22 cellular contexts compared by ENCODE assay signal in the genomic region with DNA sequence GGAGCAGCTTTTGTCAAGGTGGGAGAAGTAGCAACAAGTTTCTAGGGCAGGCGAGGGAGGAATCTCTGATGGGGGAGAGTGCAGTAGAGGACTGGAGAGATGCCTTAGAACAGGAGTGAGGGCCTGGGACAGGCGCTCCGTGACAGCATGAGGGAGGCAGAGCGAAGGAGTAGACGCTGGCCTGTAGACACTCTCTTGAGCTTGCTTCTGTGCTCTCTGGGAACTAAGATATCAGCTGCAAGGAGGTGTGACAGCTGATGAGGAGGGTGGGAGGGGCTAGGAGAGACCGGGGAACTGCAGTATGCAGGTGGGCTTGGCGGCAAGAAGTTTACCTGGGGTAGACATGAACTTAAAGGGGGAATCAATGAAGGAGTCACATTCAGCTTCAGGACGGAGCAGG. TPM values are rescaled to one million over a fixed set of nuclear protein-coding genes. Genes with fewer than 3 reads are reported as not detected.
DNase-seq lines count a peak whose midpoint lies in the region; ATAC-seq and TF ChIP-seq lines count a peak whose summit lies in the region.
"Had no signal": no experiment of that assay in that cellular context is flagged by ENCODE, and none has a peak within 500 bp of the region (broad histone marks: within the 10 kb centered on the region; RNA-seq: fewer than 3 reads in every experiment).

No MANE protein-coding gene starts in this region.

- intact Hi-C loops in gastrocnemius medialis (cut with DNase I; ENCODE audit: low total_unique reads): no loop called here

- peaks cover 63% of the 10 kb centered on the region for H3K4me1 Mint-ChIP-seq in T-helper 17 cell
- H3K4me1 Mint-ChIP-seq in endodermal cell: peaks cover 19% of the 10 kb centered on the region

- in situ Hi-C loops in gastrocnemius medialis (cut with MboI; ENCODE audit: low sequenced_read_pairs in 4 of 4): loop anchor here in 1 of 4 donors (25.0 kb wide), 1 partner anchor 100 kb away; the partner anchor contains the start of genes HCFC1 and TMEM187

- H3K27me3 ChIP-seq in endodermal cell (ENCODE audit: control insufficient read depth, insufficient read depth, low read length, poor library complexity, severe bottlenecking) (no peaks in the 10 kb centered on the region), gastrocnemius medialis (no peaks in the 10 kb centered on the region)
- H3K27me3 ChIP-seq: neural progenitor cell had no signal

- TF ChIP-seq POLR2A in gastrocnemius medialis (IDR thresholded peaks at IDR 0.05): no peak

- H3K9me3 ChIP-seq in T-helper 17 cell (ENCODE audit: control insufficient read depth, low read length, poor library complexity, severe bottlenecking) (no peaks in the 10 kb centered on the region), endodermal cell (ENCODE audit: control insufficient read depth, low read length) (no peaks in the 10 kb centered on the region), gastrocnemius medialis (no peaks in the 10 kb centered on the region)
- H3K9me3 ChIP-seq: heart left ventricle, prostate gland had no signal

- H3K4me1 ChIP-seq in endodermal cell (ENCODE audit: control insufficient read depth, insufficient read depth, low read length) (no peaks in the 10 kb centered on the region), gastrocnemius medialis (peaks cover 60 to 69% of the 10 kb centered on the region in 2 donors)
- H3K4me1 ChIP-seq: neural progenitor cell, prostate gland had no signal

- H3K27ac ChIP-seq in endodermal cell (ENCODE audit: low read depth, low read length) (no peak overlapping the region), gastrocnemius medialis (peak overlapping the region in 3 of 4 donors; percentile 54 to 61 (median 59))
- H3K27ac ChIP-seq: C4-2B, KMS-11, neural progenitor cell, WERI-Rb-1 had no signal

- H3K4me3 ChIP-seq in endodermal cell (ENCODE audit: low read length) (no peak overlapping the region), gastrocnemius medialis (no peak overlapping the region)
- H3K4me3 ChIP-seq: heart left ventricle, neural progenitor cell, prostate gland had no signal

- peaks cover 0 to 8% of the 10 kb centered on the region in 2 donors for H3K36me3 Mint-ChIP-seq in activated naive CD4-positive, alpha-beta T cell treated with anti-CD3 and anti-CD28 coated beads, Interleukin-2, amount 50 U/mL, for 72 hours
- H3K36me3 Mint-ChIP-seq in T-helper 17 cell (ENCODE audit: low read depth) (peaks cover 3% of the 10 kb centered on the region), endodermal cell (ENCODE audit: low read depth) (peaks cover 3% of the 10 kb centered on the region)

- peak overlapping the region; percentile 60 to 87 for H3K27ac Mint-ChIP-seq in activated naive CD4-positive, alpha-beta T cell treated with anti-CD3 and anti-CD28 coated beads, Interleukin-2, amount 50 U/mL, for 72 hours
- H3K27ac Mint-ChIP-seq in T-helper 17 cell (peak overlapping the region; percentile 86), endodermal cell (peak overlapping the region; percentile 2)
- H3K27ac Mint-ChIP-seq: T-helper 2 cell treated with Interferon-gamma antibody and Interleukin-4, amounts not matched to agents 5 μg/mL and 100 μg/mL, for 36 hours had no signal

- H3K4me3 Mint-ChIP-seq in T-helper 17 cell (peak overlapping the region; percentile 69), endodermal cell (no peak overlapping the region)
- H3K4me3 Mint-ChIP-seq: neural progenitor cell; T-helper 2 cell treated with Interferon-gamma antibody and Interleukin-4, amounts not matched to agents 5 μg/mL and 100 μg/mL, for 36 hours had no signal

- H3K27me3 Mint-ChIP-seq in T-helper 17 cell: no peaks in the 10 kb centered on the region
- no peaks in the 10 kb centered on the region for H3K27me3 Mint-ChIP-seq in endodermal cell (ENCODE audit: insufficient read depth)

- TF ChIP-seq CTCF in endodermal cell (conservative IDR thresholded peaks at IDR 0.05) (no peak), gastrocnemius medialis (IDR thresholded peaks at IDR 0.05 in 4 of 5, conservative IDR thresholded peaks at IDR 0.05 in 1 of 5) (no peak)

- H3K36me3 ChIP-seq in endodermal cell (ENCODE audit: control insufficient read depth, insufficient read depth, low read length) (peaks cover 9% of the 10 kb centered on the region), gastrocnemius medialis (no peaks in the 10 kb centered on the region)
- H3K36me3 ChIP-seq: neural progenitor cell, prostate gland had no signal

- no peak overlapping the region for H3K9ac ChIP-seq in endodermal cell (ENCODE audit: extremely low read depth, low read length, poor library complexity, severe bottlenecking)
- H3K9ac ChIP-seq: KMS-11, neural progenitor cell had no signal

- ATAC-seq in activated naive CD4-positive, alpha-beta T cell treated with anti-CD3 and anti-CD28 coated beads, Interleukin-2, amount 50 U/mL, for 72 hours: no peak
- no peak for ATAC-seq in T-helper 17 cell
- no peak for ATAC-seq in gastrocnemius medialis

- no peak for DNase-seq in activated naive CD4-positive, alpha-beta T cell treated with anti-CD3 and anti-CD28 coated beads, Interleukin-2, amount 50 U/mL, for 72 hours (ENCODE audit: low spot score in 2 of 2)
- DNase-seq in activated naive CD4-positive, alpha-beta T cell (lab: John Stamatoyannopoulos, UW): no peak
- DNase-seq in T-helper 17 cell (no peak), endodermal cell (no peak), gastrocnemius medialis (no peak), HT-29 (ENCODE audit: low spot score) (no peak), EL (no peak), HPDE6-E6E7 (ENCODE audit: extremely low spot score) (no peak)
- DNase-seq: activated CD4-positive, alpha-beta T cell treated with anti-CD3 and anti-CD28 coated beads, Interleukin-2, amount 50 U/mL, for 4 hours; activated T-cell treated with anti-CD3 and anti-CD28 coated beads, Interleukin-2, amount 50 U/mL, for 1 hour; DMS53; H7; heart left ventricle; midbrain; NCI-H69; RPMI8226; WERI-Rb-1 had no signal

- 82 to 100% methylated on average over 1 to 8 of the region's 8 CpGs for WGBS in endodermal cell (ENCODE audit: insufficient coverage in 1 of 2, insufficient read length in 1 of 2), 2 experiments

- no peaks in the 10 kb centered on the region for H3K9me3 Mint-ChIP-seq in activated naive CD4-positive, alpha-beta T cell treated with anti-CD3 and anti-CD28 coated beads, Interleukin-2, amount 50 U/mL, for 72 hours
- peaks cover 57% of the 10 kb centered on the region for H3K9me3 Mint-ChIP-seq in endodermal cell
- H3K9me3 Mint-ChIP-seq: T-helper 2 cell treated with Interferon-gamma antibody and Interleukin-4, amounts not matched to agents 5 μg/mL and 100 μg/mL, for 36 hours had no signal

RNA-seq across cellular contexts. Expression of gene MECP2, which starts 35.7 kb away (rescaled TPM):
- total RNA-seq in activated naive CD4-positive, alpha-beta T cell treated with anti-CD3 and anti-CD28 coated beads, Interleukin-2, amount 50 U/mL, for 72 hours: 10 to 100 TPM; 61.0 to 84.9 TPM
- total RNA-seq in T-helper 17 cell: 100 to 1,000 TPM; 148 to 160 TPM
- total RNA-seq in endodermal cell: 10 to 100 TPM; 34.4 to 35.3 TPM
- polyA plus RNA-seq in endodermal cell (2013, experiment 1 of 2): 29.4 TPM
- polyA plus RNA-seq in endodermal cell (2013, experiment 2 of 2): 27.3 TPM
- 10 to 100 TPM; 39.0 to 63.2 (median 45.2) TPM for total RNA-seq in gastrocnemius medialis
- total RNA-seq in HT-29 (2014; rRNA removed; shearing (Covaris generic)): 41.6 and 52.9 TPM in 2 replicates

RNA-seq across cellular contexts. Expression of gene IRAK1, which starts 42.1 kb away (rescaled TPM):
- 100 to 1,000 TPM; 104 to 123 TPM for total RNA-seq in activated naive CD4-positive, alpha-beta T cell treated with anti-CD3 and anti-CD28 coated beads, Interleukin-2, amount 50 U/mL, for 72 hours
- 10 to 100 TPM; 75.3 to 92.5 TPM for total RNA-seq in T-helper 17 cell
- total RNA-seq in endodermal cell: 10 to 100 TPM; 61.1 to 73.9 TPM
- 41.3 TPM for polyA plus RNA-seq in endodermal cell (2013, experiment 1 of 2)
- polyA plus RNA-seq in endodermal cell (2013, experiment 2 of 2): 36.5 TPM
- total RNA-seq in gastrocnemius medialis: 100 to 1,000 TPM in 3 of 4 donors, 10 to 100 TPM in 1; 73.9 to 157 (median 115) TPM
- total RNA-seq in HT-29 (2014; rRNA removed; shearing (Covaris generic)): 536 and 557 TPM in 2 replicates

Comparison
In these comparisons a context has a peak if more than half of its experiments do, and no peak if none do; other contexts are left out.
1. H3K27ac Mint-ChIP-seq: peak in every context shown above with its lines; median percentile 86 in T-helper 17 cell; 74 in activated naive CD4-positive, alpha-beta T cell treated with anti-CD3 and anti-CD28 coated beads, Interleukin-2, amount 50 U/mL, for 72 hours; 2 in endodermal cell.